1 cellular context compared by ENCODE assay signal in genomic region chr5:172805736-172806255, GRCh38.
TF ChIP-seq lines count a peak whose summit lies in the region.

No MANE protein-coding gene starts in this region.

TF ChIP-seq in IMR-90, 13 proteins besides CTCF, POLR2A, EP300 and RAD21 (continued from another document):
- TF ChIP-seq, protein P1, sequence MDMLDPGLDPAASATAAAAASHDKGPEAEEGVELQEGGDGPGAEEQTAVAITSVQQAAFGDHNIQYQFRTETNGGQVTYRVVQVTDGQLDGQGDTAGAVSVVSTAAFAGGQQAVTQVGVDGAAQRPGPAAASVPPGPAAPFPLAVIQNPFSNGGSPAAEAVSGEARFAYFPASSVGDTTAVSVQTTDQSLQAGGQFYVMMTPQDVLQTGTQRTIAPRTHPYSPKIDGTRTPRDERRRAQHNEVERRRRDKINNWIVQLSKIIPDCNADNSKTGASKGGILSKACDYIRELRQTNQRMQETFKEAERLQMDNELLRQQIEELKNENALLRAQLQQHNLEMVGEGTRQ (IDR thresholded peaks at IDR 0.05; ENCODE audit: low read depth, low read length) = no peak
- TF ChIP-seq MAFK (IDR thresholded peaks at IDR 0.05; ENCODE audit: low read depth, low read length) (no peak), MAZ (IDR thresholded peaks at IDR 0.05; ENCODE audit: borderline replicate concordance, low read depth, low read length) (no peak), CHD1 (IDR thresholded peaks at IDR 0.05; ENCODE audit: low read depth, low read length) (no peak), FOS (IDR thresholded peaks at IDR 0.05; ENCODE audit: low read depth, low read length) (no peak), SMC3 (IDR thresholded peaks at IDR 0.05; ENCODE audit: low read depth, low read length) (no peak), BHLHE40 (IDR thresholded peaks at IDR 0.05; ENCODE audit: low read depth, low read length) (no peak), MXI1 (IDR thresholded peaks at IDR 0.05; ENCODE audit: borderline replicate concordance, low read depth, low read length) (no peak)
- TF ChIP-seq, protein P2, sequence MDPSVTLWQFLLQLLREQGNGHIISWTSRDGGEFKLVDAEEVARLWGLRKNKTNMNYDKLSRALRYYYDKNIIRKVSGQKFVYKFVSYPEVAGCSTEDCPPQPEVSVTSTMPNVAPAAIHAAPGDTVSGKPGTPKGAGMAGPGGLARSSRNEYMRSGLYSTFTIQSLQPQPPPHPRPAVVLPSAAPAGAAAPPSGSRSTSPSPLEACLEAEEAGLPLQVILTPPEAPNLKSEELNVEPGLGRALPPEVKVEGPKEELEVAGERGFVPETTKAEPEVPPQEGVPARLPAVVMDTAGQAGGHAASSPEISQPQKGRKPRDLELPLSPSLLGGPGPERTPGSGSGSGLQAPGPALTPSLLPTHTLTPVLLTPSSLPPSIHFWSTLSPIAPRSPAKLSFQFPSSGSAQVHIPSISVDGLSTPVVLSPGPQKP (IDR thresholded peaks at IDR 0.05; ENCODE audit: borderline replicate concordance, low read depth, low read length) = no peak
